Comparison of ENCODE assay signal across 20 cellular contexts in genomic region chr1:51753969-51754368, GRCh38.
DNase-seq lines count a peak whose midpoint lies in the region; ATAC-seq, FAIRE-seq and TF ChIP-seq lines count a peak whose summit lies in the region.
"Had no signal": no experiment of that assay in that cellular context is flagged by ENCODE, and none has a peak within 500 bp of the region (broad histone marks: within the 10 kb centered on the region; RNA-seq: fewer than 3 reads in every experiment).

No MANE protein-coding gene starts in this region.

- H4K20me1 ChIP-seq in K562 (replicated peaks; ENCODE audit: control insufficient read depth, insufficient read depth, low read length) = no peaks in the 10 kb centered on the region

- no peak overlapping the region for H3K27ac Mint-ChIP-seq in activated CD4-positive, alpha-beta T cell treated with anti-CD3 and anti-CD28 coated beads, Interleukin-2, amount 10 ng/mL, durations not matched to agents 7 days and 5 days
- no peak overlapping the region for H3K27ac Mint-ChIP-seq in activated CD4-positive, alpha-beta T cell treated with anti-CD3 and anti-CD28 coated beads for 36 hours
- no peak overlapping the region for H3K27ac Mint-ChIP-seq in stimulated activated naive CD8-positive, alpha-beta T cell treated with anti-CD3 and anti-CD28 coated beads, Interleukin-15, amount 100 ng/mL, for 72 hours
- H3K27ac Mint-ChIP-seq in progenitor cell of endocrine pancreas = peak overlapping the region; percentile 64

- H3K27ac ChIP-seq in K562 (ENCODE audit: extremely low read depth, low read depth, low read length) = no peak overlapping the region
- H3K27ac ChIP-seq: 22Rv1, C4-2B, PC-9, RWPE1 had no signal

- H3K4me1 ChIP-seq in K562 (replicated peaks in 1 of 2; ENCODE audit: control insufficient read depth in 2 of 2, insufficient read depth in 2 of 2, low read length in 2 of 2) = peaks cover 21 to 34% of the 10 kb centered on the region in 2 experiments; a peak in 3 of 5 replicates

- TF ChIP-seq RAD21 in K562 (CRISPR knock-in tag; conservative IDR thresholded peaks at IDR 0.05 in 1 of 2, IDR thresholded peaks at IDR 0.05 in 1 of 2) = no peak

- POLR2A ChIA-PET in activated CD4-positive, alpha-beta T cell treated with anti-CD3 and anti-CD28 coated beads, Interleukin-2, amount 10 ng/mL, durations not matched to agents 7 days and 5 days (lab: Charles Lee) = no interaction called here
- POLR2A ChIA-PET in activated CD4-positive, alpha-beta T cell treated with anti-CD3 and anti-CD28 coated beads for 36 hours (lab: Charles Lee) = interaction anchor here (0.6 kb wide), 1 partner anchor 905 kb away, joined by 4 read pairs; no protein-coding TSS in a partner anchor
- POLR2A ChIA-PET in K562 (lab: Yijun Ruan, JAX) = interaction anchor here (1.0 to 6.8 kb wide), 3 partner anchors 13 to 21 kb away, joined by 3 to 44 read pairs (median 3); no protein-coding TSS in a partner anchor

- TF ChIP-seq POLR2A in K562 (conservative IDR thresholded peaks at IDR 0.05) = no peak

- H3K9me1 ChIP-seq in K562 (ENCODE audit: control insufficient read depth, insufficient read depth, low read length) = no peaks in the 10 kb centered on the region

- H3K9ac ChIP-seq in K562 (ENCODE audit: insufficient read depth in 1 of 2, low read depth in 2 of 2, low read length in 2 of 2) = no peak overlapping the region

- no peak overlapping the region for H2AFZ ChIP-seq in K562 (ENCODE audit: low read depth, low read length)
- H2AFZ ChIP-seq: PC-9 had no signal

- no peaks in the 10 kb centered on the region for H3K9me3 Mint-ChIP-seq in activated CD4-positive, alpha-beta T cell treated with anti-CD3 and anti-CD28 coated beads, Interleukin-2, amount 10 ng/mL, durations not matched to agents 7 days and 5 days
- no peaks in the 10 kb centered on the region for H3K9me3 Mint-ChIP-seq in activated CD4-positive, alpha-beta T cell treated with anti-CD3 and anti-CD28 coated beads for 36 hours (ENCODE audit: low read depth)
- peaks cover 0 to 7% of the 10 kb centered on the region in 2 donors for H3K9me3 Mint-ChIP-seq in stimulated activated naive CD8-positive, alpha-beta T cell treated with anti-CD3 and anti-CD28 coated beads, Interleukin-15, amount 100 ng/mL, for 72 hours
- H3K9me3 Mint-ChIP-seq in progenitor cell of endocrine pancreas (ENCODE audit: low read depth) = peaks cover 4% of the 10 kb centered on the region

- H3K36me3 ChIP-seq in K562 (ENCODE audit: control insufficient read depth, insufficient read depth, low read length) = peaks cover 72% of the 10 kb centered on the region

- H3K4me1 Mint-ChIP-seq in activated CD4-positive, alpha-beta T cell treated with anti-CD3 and anti-CD28 coated beads, Interleukin-2, amount 10 ng/mL, durations not matched to agents 7 days and 5 days = peaks cover 10% of the 10 kb centered on the region
- H3K4me1 Mint-ChIP-seq in activated CD4-positive, alpha-beta T cell treated with anti-CD3 and anti-CD28 coated beads for 36 hours = peaks cover 13% of the 10 kb centered on the region
- peaks cover 7% of the 10 kb centered on the region for H3K4me1 Mint-ChIP-seq in stimulated activated naive CD8-positive, alpha-beta T cell treated with anti-CD3 and anti-CD28 coated beads, Interleukin-15, amount 100 ng/mL, for 72 hours
- peaks cover 4% of the 10 kb centered on the region for H3K4me1 Mint-ChIP-seq in progenitor cell of endocrine pancreas (ENCODE audit: low read depth)

- CTCF ChIA-PET in activated CD4-positive, alpha-beta T cell treated with anti-CD3 and anti-CD28 coated beads, Interleukin-2, amount 10 ng/mL, durations not matched to agents 7 days and 5 days (lab: Charles Lee) = interaction anchor here (1.3 kb wide), 1 partner anchor 13 kb away, joined by 3 read pairs; no protein-coding TSS in a partner anchor
- CTCF ChIA-PET in activated CD4-positive, alpha-beta T cell treated with anti-CD3 and anti-CD28 coated beads for 36 hours (lab: Charles Lee) = interaction anchor here (1.1 to 1.6 kb wide), 2 partner anchors 10 to 16 kb away, joined by 3 to 4 read pairs; no protein-coding TSS in a partner anchor
- CTCF ChIA-PET in K562 (lab: Yijun Ruan, JAX; ENCODE audit: low intra/inter-chr PET ratio) = no interaction called here

- H3K9me3 ChIP-seq in K562 (replicated peaks; ENCODE audit: control insufficient read depth, insufficient read depth, low read depth, low read length) = no peaks in the 10 kb centered on the region; the same call in 1 of the 2 replicates

- H3K79me2 ChIP-seq in K562 (ENCODE audit: control insufficient read depth, insufficient read depth, low read length) = peaks cover 19% of the 10 kb centered on the region; the same call in 2 of the 3 replicates

- no peak overlapping the region for H3K4me3 ChIP-seq in K562
- H3K4me3 ChIP-seq: PC-9 had no signal

- peaks cover 26% of the 10 kb centered on the region for H3K36me3 Mint-ChIP-seq in activated CD4-positive, alpha-beta T cell treated with anti-CD3 and anti-CD28 coated beads, Interleukin-2, amount 10 ng/mL, durations not matched to agents 7 days and 5 days (ENCODE audit: low read depth)
- H3K36me3 Mint-ChIP-seq in activated CD4-positive, alpha-beta T cell treated with anti-CD3 and anti-CD28 coated beads for 36 hours (ENCODE audit: low read depth) = peaks cover 37% of the 10 kb centered on the region
- H3K36me3 Mint-ChIP-seq in progenitor cell of endocrine pancreas (ENCODE audit: insufficient read depth) = peaks cover 32% of the 10 kb centered on the region

- peak; percentile 17 for DNase-seq in activated CD4-positive, alpha-beta T cell treated with anti-CD3 and anti-CD28 coated beads, Interleukin-2, amount 10 ng/mL, durations not matched to agents 7 days and 5 days
- no peak for DNase-seq in activated CD4-positive, alpha-beta T cell treated with anti-CD3 and anti-CD28 coated beads for 36 hours
- no peak for DNase-seq in stimulated activated naive CD8-positive, alpha-beta T cell treated with anti-CD3 and anti-CD28 coated beads, Interleukin-15, amount 100 ng/mL, for 72 hours
- no peak for DNase-seq in stimulated activated naive CD8-positive, alpha-beta T cell treated with anti-CD3 and anti-CD28 coated beads, Interleukin-15, Interleukin-2, amounts not matched to agents 100 U/mL and 50 U/mL, for 24 hours
- peak in 2 of 4 experiments; percentile 21 to 23 for DNase-seq in K562 (ENCODE audit: extremely low read depth in 1 of 4, low spot score in 3 of 4)
- no peak for DNase-seq in progenitor cell of endocrine pancreas (ENCODE audit: low spot score, unreplicated experiment)
- DNase-seq in NCI-H1105 (lab: John Stamatoyannopoulos, UW) = no peak
- DNase-seq in activated CD4-positive, alpha-beta T cell treated with anti-CD3 and anti-CD28 coated beads for 4 hours = no peak
- DNase-seq: AML-193, DMS79, NCI-H1417 treated with DMSO at 0.1 percent for 48 hours, NCI-H1930, NCI-H345, NCI-H524 treated with DMSO at 0.1 percent for 48 hours, PC-9 had no signal

- intact Hi-C loops in activated CD4-positive, alpha-beta T cell treated with anti-CD3 and anti-CD28 coated beads for 36 hours (cut with DNase I, micrococcal nuclease) = no loop called here
- intact Hi-C loops in K562 (cut with micrococcal nuclease) = loop anchor here (5.0 kb wide), 1 partner anchor 127 kb away; no protein-coding TSS in a partner anchor

- no peak overlapping the region for H3K4me2 ChIP-seq in K562 (ENCODE audit: insufficient read depth, low read length)
- H3K4me2 ChIP-seq: PC-9 had no signal

- H3K27me3 Mint-ChIP-seq in activated CD4-positive, alpha-beta T cell treated with anti-CD3 and anti-CD28 coated beads, Interleukin-2, amount 10 ng/mL, durations not matched to agents 7 days and 5 days = no peaks in the 10 kb centered on the region
- H3K27me3 Mint-ChIP-seq in activated CD4-positive, alpha-beta T cell treated with anti-CD3 and anti-CD28 coated beads for 36 hours = no peaks in the 10 kb centered on the region
- H3K27me3 Mint-ChIP-seq in stimulated activated naive CD8-positive, alpha-beta T cell treated with anti-CD3 and anti-CD28 coated beads, Interleukin-15, amount 100 ng/mL, for 72 hours = no peaks in the 10 kb centered on the region
- no peaks in the 10 kb centered on the region for H3K27me3 Mint-ChIP-seq in progenitor cell of endocrine pancreas

- no peak for TF ChIP-seq EP300 in K562 (IDR thresholded peaks at IDR 0.05; ENCODE audit: low read length)

- no peak for FAIRE-seq in K562 (lab: Jason Lieb, UNC)
- FAIRE-seq: D721Med had no signal

- in situ Hi-C loops in K562 (cut with MboI) = no loop called here

- TF ChIP-seq CTCF in K562 (IDR thresholded peaks at IDR 0.05 in 2 of 3, conservative IDR thresholded peaks at IDR 0.05 in 1 of 3; ENCODE audit: insufficient read depth in 2 of 3, low read depth in 1 of 3, low read length in 3 of 3) = no peak
- no peak for TF ChIP-seq CTCF in progenitor cell of endocrine pancreas (IDR thresholded peaks at IDR 0.05; ENCODE audit: unreplicated experiment)

- no peaks in the 10 kb centered on the region for H3K27me3 ChIP-seq in K562 (ENCODE audit: control insufficient read depth in 2 of 2, insufficient read depth in 2 of 2, low read length in 2 of 2)

- ATAC-seq in activated CD4-positive, alpha-beta T cell treated with anti-CD3 and anti-CD28 coated beads for 36 hours = no peak
- ATAC-seq in stimulated activated naive CD8-positive, alpha-beta T cell treated with anti-CD3 and anti-CD28 coated beads, Interleukin-15, amount 100 ng/mL, for 72 hours = peak; percentile 62
- no peak for ATAC-seq in stimulated activated naive CD8-positive, alpha-beta T cell treated with anti-CD3 and anti-CD28 coated beads, Interleukin-15, Interleukin-2, amounts not matched to agents 100 U/mL and 50 U/mL, for 24 hours
- no peak for ATAC-seq in K562
- ATAC-seq: HCT116 had no signal

- no TSS peak for BruUV-seq in K562 (replicated peaks; lab: Mats Ljungman, UMichigan)

- H3K4me3 Mint-ChIP-seq in activated CD4-positive, alpha-beta T cell treated with anti-CD3 and anti-CD28 coated beads, Interleukin-2, amount 10 ng/mL, durations not matched to agents 7 days and 5 days = no peak overlapping the region
- no peak overlapping the region for H3K4me3 Mint-ChIP-seq in activated CD4-positive, alpha-beta T cell treated with anti-CD3 and anti-CD28 coated beads for 36 hours
- no peak overlapping the region for H3K4me3 Mint-ChIP-seq in stimulated activated naive CD8-positive, alpha-beta T cell treated with anti-CD3 and anti-CD28 coated beads, Interleukin-15, amount 100 ng/mL, for 72 hours
- no peak overlapping the region for H3K4me3 Mint-ChIP-seq in progenitor cell of endocrine pancreas (ENCODE audit: low read depth)

TF ChIP-seq in K562, 482 proteins besides CTCF, POLR2A, EP300 and RAD21:
- TF ChIP-seq CBFA2T3 (IDR thresholded peaks at IDR 0.05) (peak; percentile 6; the same call in 1 of the 2 replicates), DDX20 (tag; IDR thresholded peaks at IDR 0.05; ENCODE audit: low read depth) (no peak)
